2 cellular contexts compared by ENCODE assay signal in the genomic region with DNA sequence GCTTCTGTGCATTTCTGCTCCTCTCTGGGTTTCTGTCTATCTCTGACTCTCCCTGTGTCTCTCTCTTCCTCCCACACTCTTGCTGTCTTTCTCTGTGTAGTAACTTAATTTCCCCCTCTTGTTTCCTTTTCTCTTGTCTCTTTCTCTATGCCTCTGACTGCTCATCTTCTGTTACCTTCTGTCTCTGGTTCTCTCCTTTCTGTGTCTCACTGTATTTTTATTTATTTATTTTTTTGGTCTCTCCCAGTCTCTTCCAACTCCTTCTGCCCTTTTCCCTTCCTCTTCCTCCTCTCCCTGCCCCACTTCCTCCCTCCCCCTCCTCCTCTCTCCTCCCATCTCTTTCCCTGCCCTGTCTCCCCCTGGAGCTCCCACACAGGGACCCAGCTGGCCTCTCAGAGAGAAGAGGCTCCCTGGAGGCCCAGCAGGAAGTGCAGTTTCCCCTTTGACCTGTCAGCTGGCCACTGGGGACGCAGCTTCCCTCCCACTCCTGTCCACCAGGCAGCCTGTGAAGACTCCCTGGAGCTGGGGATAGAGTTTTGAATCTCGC.
TF ChIP-seq lines count a peak whose summit lies in the region.

No MANE protein-coding gene starts in this region.

TF ChIP-seq in GM23338, 12 proteins besides CTCF, POLR2A, EP300 and RAD21 (continues in another document):
- TF ChIP-seq NANOG (IDR thresholded peaks at IDR 0.05; ENCODE audit: borderline replicate concordance) (no peak), EZH2 (IDR thresholded peaks at IDR 0.05; ENCODE audit: low read depth, unreplicated experiment) (no peak), JUNB (IDR thresholded peaks at IDR 0.05; ENCODE audit: unreplicated experiment) (no peak), STAT1 (IDR thresholded peaks at IDR 0.05; ENCODE audit: unreplicated experiment) (no peak), CREB1 (CRISPR knock-in tag; IDR thresholded peaks at IDR 0.05; ENCODE audit: low read depth) (no peak), REST (IDR thresholded peaks at IDR 0.05; ENCODE audit: unreplicated experiment) (no peak), EZH2phosphoT487 (IDR thresholded peaks at IDR 0.05; ENCODE audit: unreplicated experiment) (no peak)
- TF ChIP-seq, protein P1, sequence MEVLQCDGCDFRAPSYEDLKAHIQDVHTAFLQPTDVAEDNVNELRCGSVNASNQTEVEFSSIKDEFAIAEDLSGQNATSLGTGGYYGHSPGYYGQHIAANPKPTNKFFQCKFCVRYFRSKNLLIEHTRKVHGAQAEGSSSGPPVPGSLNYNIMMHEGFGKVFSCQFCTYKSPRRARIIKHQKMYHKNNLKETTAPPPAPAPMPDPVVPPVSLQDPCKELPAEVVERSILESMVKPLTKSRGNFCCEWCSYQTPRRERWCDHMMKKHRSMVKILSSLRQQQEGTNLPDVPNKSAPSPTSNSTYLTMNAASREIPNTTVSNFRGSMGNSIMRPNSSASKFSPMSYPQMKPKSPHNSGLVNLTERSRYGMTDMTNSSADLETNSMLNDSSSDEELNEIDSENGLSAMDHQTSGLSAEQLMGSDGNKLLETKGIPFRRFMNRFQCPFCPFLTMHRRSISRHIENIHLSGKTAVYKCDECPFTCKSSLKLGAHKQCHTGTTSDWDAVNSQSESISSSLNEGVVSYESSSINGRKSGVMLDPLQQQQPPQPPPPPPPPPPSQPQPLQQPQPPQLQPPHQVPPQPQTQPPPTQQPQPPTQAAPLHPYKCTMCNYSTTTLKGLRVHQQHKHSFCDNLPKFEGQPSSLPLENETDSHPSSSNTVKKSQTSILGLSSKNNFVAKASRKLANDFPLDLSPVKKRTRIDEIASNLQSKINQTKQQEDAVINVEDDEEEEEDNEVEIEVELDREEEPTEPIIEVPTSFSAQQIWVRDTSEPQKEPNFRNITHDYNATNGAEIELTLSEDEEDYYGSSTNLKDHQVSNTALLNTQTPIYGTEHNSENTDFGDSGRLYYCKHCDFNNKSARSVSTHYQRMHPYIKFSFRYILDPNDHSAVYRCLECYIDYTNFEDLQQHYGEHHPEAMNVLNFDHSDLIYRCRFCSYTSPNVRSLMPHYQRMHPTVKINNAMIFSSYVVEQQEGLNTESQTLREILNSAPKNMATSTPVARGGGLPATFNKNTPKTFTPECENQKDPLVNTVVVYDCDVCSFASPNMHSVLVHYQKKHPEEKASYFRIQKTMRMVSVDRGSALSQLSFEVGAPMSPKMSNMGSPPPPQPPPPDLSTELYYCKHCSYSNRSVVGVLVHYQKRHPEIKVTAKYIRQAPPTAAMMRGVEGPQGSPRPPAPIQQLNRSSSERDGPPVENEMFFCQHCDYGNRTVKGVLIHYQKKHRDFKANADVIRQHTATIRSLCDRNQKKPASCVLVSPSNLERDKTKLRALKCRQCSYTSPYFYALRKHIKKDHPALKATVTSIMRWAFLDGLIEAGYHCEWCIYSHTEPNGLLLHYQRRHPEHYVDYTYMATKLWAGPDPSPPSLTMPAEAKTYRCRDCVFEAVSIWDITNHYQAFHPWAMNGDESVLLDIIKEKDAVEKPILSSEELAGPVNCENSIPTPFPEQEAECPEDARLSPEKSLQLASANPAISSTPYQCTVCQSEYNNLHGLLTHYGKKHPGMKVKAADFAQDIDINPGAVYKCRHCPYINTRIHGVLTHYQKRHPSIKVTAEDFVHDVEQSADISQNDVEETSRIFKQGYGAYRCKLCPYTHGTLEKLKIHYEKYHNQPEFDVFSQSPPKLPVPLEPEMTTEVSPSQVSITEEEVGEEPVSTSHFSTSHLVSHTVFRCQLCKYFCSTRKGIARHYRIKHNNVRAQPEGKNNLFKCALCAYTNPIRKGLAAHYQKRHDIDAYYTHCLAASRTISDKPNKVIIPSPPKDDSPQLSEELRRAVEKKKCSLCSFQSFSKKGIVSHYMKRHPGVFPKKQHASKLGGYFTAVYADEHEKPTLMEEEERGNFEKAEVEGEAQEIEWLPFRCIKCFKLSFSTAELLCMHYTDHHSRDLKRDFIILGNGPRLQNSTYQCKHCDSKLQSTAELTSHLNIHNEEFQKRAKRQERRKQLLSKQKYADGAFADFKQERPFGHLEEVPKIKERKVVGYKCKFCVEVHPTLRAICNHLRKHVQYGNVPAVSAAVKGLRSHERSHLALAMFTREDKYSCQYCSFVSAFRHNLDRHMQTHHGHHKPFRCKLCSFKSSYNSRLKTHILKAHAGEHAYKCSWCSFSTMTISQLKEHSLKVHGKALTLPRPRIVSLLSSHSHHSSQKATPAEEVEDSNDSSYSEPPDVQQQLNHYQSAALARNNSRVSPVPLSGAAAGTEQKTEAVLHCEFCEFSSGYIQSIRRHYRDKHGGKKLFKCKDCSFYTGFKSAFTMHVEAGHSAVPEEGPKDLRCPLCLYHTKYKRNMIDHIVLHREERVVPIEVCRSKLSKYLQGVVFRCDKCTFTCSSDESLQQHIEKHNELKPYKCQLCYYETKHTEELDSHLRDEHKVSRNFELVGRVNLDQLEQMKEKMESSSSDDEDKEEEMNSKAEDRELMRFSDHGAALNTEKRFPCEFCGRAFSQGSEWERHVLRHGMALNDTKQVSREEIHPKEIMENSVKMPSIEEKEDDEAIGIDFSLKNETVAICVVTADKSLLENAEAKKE (CRISPR knock-in tag; IDR thresholded peaks at IDR 0.05), result no peak
- TF ChIP-seq, protein P2, sequence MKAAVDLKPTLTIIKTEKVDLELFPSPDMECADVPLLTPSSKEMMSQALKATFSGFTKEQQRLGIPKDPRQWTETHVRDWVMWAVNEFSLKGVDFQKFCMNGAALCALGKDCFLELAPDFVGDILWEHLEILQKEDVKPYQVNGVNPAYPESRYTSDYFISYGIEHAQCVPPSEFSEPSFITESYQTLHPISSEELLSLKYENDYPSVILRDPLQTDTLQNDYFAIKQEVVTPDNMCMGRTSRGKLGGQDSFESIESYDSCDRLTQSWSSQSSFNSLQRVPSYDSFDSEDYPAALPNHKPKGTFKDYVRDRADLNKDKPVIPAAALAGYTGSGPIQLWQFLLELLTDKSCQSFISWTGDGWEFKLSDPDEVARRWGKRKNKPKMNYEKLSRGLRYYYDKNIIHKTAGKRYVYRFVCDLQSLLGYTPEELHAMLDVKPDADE (IDR thresholded peaks at IDR 0.05), result no peak

TF ChIP-seq in HepG2, 621 proteins besides CTCF, POLR2A, EP300 and RAD21 (continues in another document):
- TF ChIP-seq DNMT3B (CRISPR knock-in tag; conservative IDR thresholded peaks at IDR 0.05) (0 out of 2 replicates have a peak, but pooled peaks have one; percentile 33), ZNF746 (CRISPR knock-in tag; IDR thresholded peaks at IDR 0.05) (0 out of 2 replicates have a peak, but pooled peaks have one; percentile 47), ZNF510 (CRISPR knock-in tag; IDR thresholded peaks at IDR 0.05; ENCODE audit: low read depth) (no peak), ZNF20 (CRISPR knock-in tag; IDR thresholded peaks at IDR 0.05) (no peak), ZNF232 (CRISPR knock-in tag; IDR thresholded peaks at IDR 0.05; ENCODE audit: borderline replicate concordance) (no peak), ZNF772 (CRISPR knock-in tag; IDR thresholded peaks at IDR 0.05) (0 out of 2 replicates have a peak, but pooled peaks have one; percentile 27), DR1 (CRISPR knock-in tag; IDR thresholded peaks at IDR 0.05) (no peak), ZBTB37 (CRISPR knock-in tag; IDR thresholded peaks at IDR 0.05) (no peak), RBM39 (IDR thresholded peaks at IDR 0.05; ENCODE audit: low read depth, low read length, poor library complexity, severe bottlenecking) (peak; percentile 39), ZNF558 (CRISPR knock-in tag; IDR thresholded peaks at IDR 0.05; ENCODE audit: borderline replicate concordance) (no peak), NR2C2 (CRISPR knock-in tag; IDR thresholded peaks at IDR 0.05; ENCODE audit: borderline replicate concordance) (peak; percentile 98), PRDM4 (CRISPR knock-in tag; IDR thresholded peaks at IDR 0.05; ENCODE audit: borderline replicate concordance) (no peak), STAG1 (CRISPR knock-in tag; IDR thresholded peaks at IDR 0.05) (peak; percentile 18; the same call in 1 of the 2 replicates), KLF12 (CRISPR knock-in tag; IDR thresholded peaks at IDR 0.05; ENCODE audit: borderline replicate concordance) (0 out of 2 replicates have a peak, but pooled peaks have one; percentile 47), GTF2F1 (IDR thresholded peaks at IDR 0.05; ENCODE audit: low read length) (no peak), NPAS2 (CRISPR knock-in tag; IDR thresholded peaks at IDR 0.05; ENCODE audit: borderline replicate concordance) (no peak), ZBTB7A (CRISPR knock-in tag; IDR thresholded peaks at IDR 0.05) (0 out of 2 replicates have a peak, but pooled peaks have one; percentile 28), PHF20 (CRISPR knock-in tag; IDR thresholded peaks at IDR 0.05) (peak; percentile 32; the same call in 1 of the 2 replicates), MTA1 (CRISPR knock-in tag; IDR thresholded peaks at IDR 0.05; ENCODE audit: borderline replicate concordance) (no peak), POLR2G (IDR thresholded peaks at IDR 0.05; ENCODE audit: low read depth, low read length) (peak; percentile 41; the same call in 1 of the 2 replicates), ZSCAN25 (CRISPR knock-in tag; IDR thresholded peaks at IDR 0.05) (peak; percentile 67), NFRKB (IDR thresholded peaks at IDR 0.05) (no peak), KDM6A (CRISPR knock-in tag; IDR thresholded peaks at IDR 0.05; ENCODE audit: low read depth) (0 out of 2 replicates have a peak, but pooled peaks have one; percentile 17), XRCC5 (optimal IDR thresholded peaks at IDR 0.05; ENCODE audit: low read length) (peak; percentile 71), CEBPG (CRISPR knock-in tag; IDR thresholded peaks at IDR 0.05) (no peak), PCBP2 (optimal IDR thresholded peaks at IDR 0.05; ENCODE audit: low read depth, low read length, poor library complexity, severe bottlenecking) (peak; percentile 63), ZBTB3 (CRISPR knock-in tag; IDR thresholded peaks at IDR 0.05; ENCODE audit: borderline replicate concordance, low read depth) (no peak), AHR (CRISPR knock-in tag; IDR thresholded peaks at IDR 0.05) (no peak), ZFYVE20 (CRISPR knock-in tag; IDR thresholded peaks at IDR 0.05; ENCODE audit: borderline replicate concordance, low read depth) (no peak), DPF2 (CRISPR knock-in tag; IDR thresholded peaks at IDR 0.05; ENCODE audit: borderline replicate concordance, low read depth) (no peak), ZNF839 (CRISPR knock-in tag; IDR thresholded peaks at IDR 0.05; ENCODE audit: borderline replicate concordance) (no peak), KLF9 (CRISPR knock-in tag; IDR thresholded peaks at IDR 0.05; ENCODE audit: low read depth) (no peak), KDM5B (CRISPR knock-in tag; IDR thresholded peaks at IDR 0.05; ENCODE audit: borderline replicate concordance) (peak; percentile 25; the same call in 1 of the 2 replicates), PRPF4 (IDR thresholded peaks at IDR 0.05; ENCODE audit: low read depth, low read length, poor library complexity, severe bottlenecking) (peak; percentile 15), HNF4A (CRISPR knock-in tag; IDR thresholded peaks at IDR 0.05) (peak; percentile 52; the same call in 1 of the 2 replicates), TARDBP (CRISPR knock-in tag; IDR thresholded peaks at IDR 0.05) (peak; percentile 62; the same call in 1 of the 2 replicates), CHD2 (IDR thresholded peaks at IDR 0.05; ENCODE audit: low read depth, low read length) (no peak), MYC (CRISPR knock-in tag; IDR thresholded peaks at IDR 0.05; ENCODE audit: borderline replicate concordance) (0 out of 2 replicates have a peak, but pooled peaks have one; percentile 23), ZFP41 (CRISPR knock-in tag; IDR thresholded peaks at IDR 0.05; ENCODE audit: borderline replicate concordance) (no peak), ATF7 (IDR thresholded peaks at IDR 0.05) (no peak), ATF7 (CRISPR knock-in tag; IDR thresholded peaks at IDR 0.05) (no peak)
- TF ChIP-seq, protein P3, sequence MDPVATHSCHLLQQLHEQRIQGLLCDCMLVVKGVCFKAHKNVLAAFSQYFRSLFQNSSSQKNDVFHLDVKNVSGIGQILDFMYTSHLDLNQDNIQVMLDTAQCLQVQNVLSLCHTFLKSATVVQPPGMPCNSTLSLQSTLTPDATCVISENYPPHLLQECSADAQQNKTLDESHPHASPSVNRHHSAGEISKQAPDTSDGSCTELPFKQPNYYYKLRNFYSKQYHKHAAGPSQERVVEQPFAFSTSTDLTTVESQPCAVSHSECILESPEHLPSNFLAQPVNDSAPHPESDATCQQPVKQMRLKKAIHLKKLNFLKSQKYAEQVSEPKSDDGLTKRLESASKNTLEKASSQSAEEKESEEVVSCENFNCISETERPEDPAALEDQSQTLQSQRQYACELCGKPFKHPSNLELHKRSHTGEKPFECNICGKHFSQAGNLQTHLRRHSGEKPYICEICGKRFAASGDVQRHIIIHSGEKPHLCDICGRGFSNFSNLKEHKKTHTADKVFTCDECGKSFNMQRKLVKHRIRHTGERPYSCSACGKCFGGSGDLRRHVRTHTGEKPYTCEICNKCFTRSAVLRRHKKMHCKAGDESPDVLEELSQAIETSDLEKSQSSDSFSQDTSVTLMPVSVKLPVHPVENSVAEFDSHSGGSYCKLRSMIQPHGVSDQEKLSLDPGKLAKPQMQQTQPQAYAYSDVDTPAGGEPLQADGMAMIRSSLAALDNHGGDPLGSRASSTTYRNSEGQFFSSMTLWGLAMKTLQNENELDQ (CRISPR knock-in tag; IDR thresholded peaks at IDR 0.05; ENCODE audit: borderline replicate concordance), result no peak
- TF ChIP-seq, protein P4, sequence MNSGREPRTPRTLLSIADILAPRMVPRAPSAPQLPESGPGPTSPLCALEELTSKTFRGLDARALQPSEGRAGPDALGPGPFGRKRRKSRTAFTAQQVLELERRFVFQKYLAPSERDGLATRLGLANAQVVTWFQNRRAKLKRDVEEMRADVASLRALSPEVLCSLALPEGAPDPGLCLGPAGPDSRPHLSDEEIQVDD (CRISPR knock-in tag; IDR thresholded peaks at IDR 0.05; ENCODE audit: borderline replicate concordance), result no peak
